In genomic region chr10:60964257-60965235, GRCh38 we compare ENCODE assay signal across 8 cellular contexts. TPM values are rescaled to one million over a fixed set of nuclear protein-coding genes. Genes with fewer than 3 reads are reported as not detected.
DNase-seq lines count a peak whose midpoint lies in the region; ATAC-seq and TF ChIP-seq lines count a peak whose summit lies in the region.

No MANE protein-coding gene starts in this region.

- H2AFZ ChIP-seq in SU-DHL-6 (ENCODE audit: low read depth, low read length, severe bottlenecking), result no peak overlapping the region
- H2AFZ ChIP-seq in mammary epithelial cell (ENCODE audit: low read depth, low read length), result peak overlapping the region; percentile 30

- no peak overlapping the region for H3K27ac Mint-ChIP-seq in CD4-positive, alpha-beta T cell
- no peak overlapping the region for H3K27ac Mint-ChIP-seq in immature natural killer cell

- no peak overlapping the region for H3K4me3 Mint-ChIP-seq in CD4-positive, alpha-beta T cell
- H3K4me3 Mint-ChIP-seq in immature natural killer cell, result no peak overlapping the region

- H3K9me3 ChIP-seq in CD4-positive, alpha-beta T cell (ENCODE audit: control insufficient read depth, low read length), result no peaks in the 10 kb centered on the region
- no peaks in the 10 kb centered on the region for H3K9me3 ChIP-seq in SU-DHL-6 (ENCODE audit: insufficient read depth, low read length)
- no peaks in the 10 kb centered on the region for H3K9me3 ChIP-seq in mammary epithelial cell (replicated peaks; ENCODE audit: insufficient read depth, low read length)

- H3K27me3 ChIP-seq in CD4-positive, alpha-beta T cell (ENCODE audit: control insufficient read depth, insufficient read depth, low read length), result peaks cover 20% of the 10 kb centered on the region
- H3K27me3 ChIP-seq in SU-DHL-6 (ENCODE audit: low read length) (no peaks in the 10 kb centered on the region), mammary epithelial cell (ENCODE audit: insufficient read depth, low read length) (no peaks in the 10 kb centered on the region)

- H4K20me1 ChIP-seq in SU-DHL-6 (ENCODE audit: low read depth, low read length) (no peaks in the 10 kb centered on the region), mammary epithelial cell (ENCODE audit: insufficient read depth, low read length) (no peaks in the 10 kb centered on the region)

- no peak overlapping the region for H3K27ac ChIP-seq in CD4-positive, alpha-beta T cell (ENCODE audit: low read depth, low read length)
- H3K27ac ChIP-seq in SU-DHL-6 (ENCODE audit: low read depth, low read length), result no peak overlapping the region
- peak overlapping the region; percentile 86 for H3K27ac ChIP-seq in mammary epithelial cell (ENCODE audit: insufficient read depth, low read depth, low read length)
- peak overlapping the region in 14 of 21 experiments; percentile 18 to 79 (median 40) for H3K27ac ChIP-seq in skin epidermis

- intact Hi-C loops in CD4-positive, alpha-beta T cell (cut with DNase I, micrococcal nuclease), result loop anchor here (1.0 to 10.0 kb wide), 8 partner anchors 148 to 1338 kb away; no protein-coding TSS in a partner anchor
- intact Hi-C loops in mammary epithelial cell (cut with micrococcal nuclease), result loop anchor here (1.0 to 5.0 kb wide), 4 partner anchors 81 to 318 kb away; no protein-coding TSS in a partner anchor

- dilution Hi-C loops in mammary epithelial cell (cut with HindIII; ENCODE audit: low sequenced_read_pairs), result no loop called here

- ATAC-seq in CD4-positive, alpha-beta T cell (ENCODE audit: poor library complexity), result peak; percentile 67
- peak; percentile 63 for ATAC-seq in GM19035 (IDR thresholded peaks at IDR 0.05; ENCODE audit: unreplicated experiment)
- ATAC-seq in HG02588 (IDR thresholded peaks at IDR 0.05; ENCODE audit: unreplicated experiment), result no peak

- CTCF ChIA-PET in CD4-positive, alpha-beta T cell (lab: Charles Lee), result no interaction called here
- CTCF ChIA-PET in mammary epithelial cell (lab: Charles Lee; ENCODE audit: low non-redundant PET), result interaction anchor here (0.6 to 0.8 kb wide), 4 partner anchors 21 to 148 kb away, joined by 4 to 8 read pairs (median 8); partner anchors contain the start of gene RHOBTB1

- H3K9me3 Mint-ChIP-seq in CD4-positive, alpha-beta T cell, result no peaks in the 10 kb centered on the region
- H3K9me3 Mint-ChIP-seq in immature natural killer cell, result no peaks in the 10 kb centered on the region

- H3K36me3 ChIP-seq in SU-DHL-6 (ENCODE audit: low read length) (no peaks in the 10 kb centered on the region), mammary epithelial cell (ENCODE audit: insufficient read depth, low read length) (no peaks in the 10 kb centered on the region)

- in situ Hi-C loops in mammary epithelial cell (cut with MboI; ENCODE audit: low sequenced_read_pairs in 2 of 2), result loop anchor here in 1 of 2 donors (5.0 to 25.0 kb wide), 2 partner anchors 82 to 152 kb away; no protein-coding TSS in a partner anchor

- H3K4me2 ChIP-seq in SU-DHL-6 (ENCODE audit: low read depth, low read length, poor library complexity, severe bottlenecking) (no peak overlapping the region), mammary epithelial cell (ENCODE audit: insufficient read depth, low read depth, low read length) (peak overlapping the region; percentile 73)

- H3K9ac ChIP-seq in SU-DHL-6 (ENCODE audit: low read length), result no peak overlapping the region
- no peak overlapping the region for H3K9ac ChIP-seq in mammary epithelial cell (ENCODE audit: insufficient read depth, low read length)

- H3K4me3 ChIP-seq in SU-DHL-6 (ENCODE audit: insufficient read depth, low read length, poor library complexity, severe bottlenecking) (no peak overlapping the region), mammary epithelial cell (replicated peaks in 1 of 3; ENCODE audit: insufficient read depth in 1 of 3, low read depth in 2 of 3, low read length in 3 of 3) (peak overlapping the region in 1 of 3 experiments; percentile 26), skin epidermis (no peak overlapping the region)

- peaks cover 32% of the 10 kb centered on the region for H3K27me3 Mint-ChIP-seq in CD4-positive, alpha-beta T cell
- peaks cover 0 to 5% (median 2%) of the 10 kb centered on the region in 3 donors for H3K27me3 Mint-ChIP-seq in immature natural killer cell (ENCODE audit: low read depth in 3 of 3)

- POLR2A ChIA-PET in CD4-positive, alpha-beta T cell (lab: Charles Lee), result no interaction called here

- whole genome bisulfite sequencing in mammary epithelial cell (ENCODE audit: low coverage, missing lambda C conversion rate), result 19% methylated on average over 5 of the region's 5 CpGs

- peak in 8 of 10 experiments; percentile 15 to 35 (median 30) for DNase-seq in CD4-positive, alpha-beta T cell
- DNase-seq in LoVo (ENCODE audit: low spot score) (peak; percentile 58), mammary epithelial cell (peak; percentile 82), immature natural killer cell (peak; percentile 21 to 31 (median 22))

- H3K36me3 Mint-ChIP-seq in CD4-positive, alpha-beta T cell (ENCODE audit: low read depth), result no peaks in the 10 kb centered on the region
- no peaks in the 10 kb centered on the region for H3K36me3 Mint-ChIP-seq in immature natural killer cell

- H3K4me1 ChIP-seq in mammary epithelial cell (ENCODE audit: insufficient read depth, low read length), result peaks cover 26% of the 10 kb centered on the region

- H3K4me1 Mint-ChIP-seq in CD4-positive, alpha-beta T cell (ENCODE audit: low read depth), result no peaks in the 10 kb centered on the region
- H3K4me1 Mint-ChIP-seq in immature natural killer cell, result no peaks in the 10 kb centered on the region

- TF ChIP-seq CTCF in CD4-positive, alpha-beta T cell (IDR thresholded peaks at IDR 0.05), result peak; percentile 95
- TF ChIP-seq CTCF in SU-DHL-6 (IDR thresholded peaks at IDR 0.05; ENCODE audit: insufficient read depth, low read length, poor library complexity, severe bottlenecking) (peak; percentile 47), mammary epithelial cell (conservative IDR thresholded peaks at IDR 0.05 in 1 of 2, IDR thresholded peaks at IDR 0.05 in 1 of 2; ENCODE audit: extremely low read depth in 1 of 2, insufficient read depth in 1 of 2, low read depth in 1 of 2, low read length in 2 of 2) (peak; percentile 73 to 87)

- no peaks in the 10 kb centered on the region for H3K79me2 ChIP-seq in SU-DHL-6 (ENCODE audit: insufficient read depth, low read length)
- no peaks in the 10 kb centered on the region for H3K79me2 ChIP-seq in mammary epithelial cell (ENCODE audit: insufficient read depth, low read length)

- no peaks in the 10 kb centered on the region for H3K9me2 ChIP-seq in SU-DHL-6 (replicated peaks; ENCODE audit: insufficient read depth, low read length)

- BruUV-seq in mammary epithelial cell (replicated peaks; lab: Mats Ljungman, UMichigan), result no TSS peak

- no peaks in the 10 kb centered on the region for H3F3A ChIP-seq in SU-DHL-6 (ENCODE audit: insufficient read depth)

RNA-seq across cellular contexts. Expression of gene RHOBTB1, which starts 20.6 kb away (rescaled TPM):
- not detected for total RNA-seq in CD4-positive, alpha-beta T cell
- total RNA-seq in mammary epithelial cell, result 1 to 10 TPM; 3.4 to 6.5 TPM
- polyA plus RNA-seq in mammary epithelial cell, result 2.4 TPM
- 0.83 TPM for polyA minus RNA-seq in mammary epithelial cell
- polyA plus RNA-seq in immature natural killer cell, result under 1 TPM in 2 of 3 donors, not detected in 1; 0.04 to 0.64 TPM

Comparison
In these comparisons a context has a peak if more than half of its experiments do, and no peak if none do; other contexts are left out.
1. DNase-seq: peak in every context shown above with its lines; median percentile 82 in mammary epithelial cell; 58 in LoVo; 30 in CD4-positive, alpha-beta T cell; 22 in immature natural killer cell.
2. H3K27ac ChIP-seq: peak in mammary epithelial cell (single experiment) and skin epidermis (14 of 21); none in CD4-positive, alpha-beta T cell (single experiment) and SU-DHL-6 (single experiment).
3. RNA of gene RHOBTB1, which starts 20.6 kb away (total RNA-seq): 3.4 to 6.5 TPM in mammary epithelial cell; not detected in CD4-positive, alpha-beta T cell; every median in the first group is over 4 times any median in the second.
4. Peak in every context shown above with its lines, with median percentiles within 50 percentile points of each other: CTCF ChIP-seq.